Comparison of ENCODE assay signal across 1 cellular context in the genomic region with DNA sequence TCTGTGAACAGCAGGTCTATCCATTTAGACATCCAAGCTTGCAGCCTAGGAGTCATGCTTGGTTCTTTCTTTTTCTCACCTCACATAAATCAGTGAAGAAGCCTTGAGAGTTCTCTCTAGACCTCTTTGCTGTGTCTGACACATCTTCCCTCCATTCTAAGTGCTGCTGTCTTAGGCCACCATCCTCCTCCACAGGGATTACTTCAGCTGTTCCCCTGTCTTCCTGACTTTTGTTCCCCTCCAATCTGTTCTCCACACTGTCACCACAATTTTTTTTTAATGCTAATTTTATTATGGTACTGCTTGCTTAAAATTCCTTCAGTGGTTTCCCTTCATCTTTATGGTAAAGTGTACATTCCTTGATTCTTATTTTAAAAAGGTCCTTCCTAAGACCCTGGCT.
TF ChIP-seq lines count a peak whose summit lies in the region.

No MANE protein-coding gene starts in this region.

TF ChIP-seq in WTC11, 78 proteins besides CTCF, POLR2A, EP300 and RAD21 (continued from another document):
- TF ChIP-seq, protein P1, sequence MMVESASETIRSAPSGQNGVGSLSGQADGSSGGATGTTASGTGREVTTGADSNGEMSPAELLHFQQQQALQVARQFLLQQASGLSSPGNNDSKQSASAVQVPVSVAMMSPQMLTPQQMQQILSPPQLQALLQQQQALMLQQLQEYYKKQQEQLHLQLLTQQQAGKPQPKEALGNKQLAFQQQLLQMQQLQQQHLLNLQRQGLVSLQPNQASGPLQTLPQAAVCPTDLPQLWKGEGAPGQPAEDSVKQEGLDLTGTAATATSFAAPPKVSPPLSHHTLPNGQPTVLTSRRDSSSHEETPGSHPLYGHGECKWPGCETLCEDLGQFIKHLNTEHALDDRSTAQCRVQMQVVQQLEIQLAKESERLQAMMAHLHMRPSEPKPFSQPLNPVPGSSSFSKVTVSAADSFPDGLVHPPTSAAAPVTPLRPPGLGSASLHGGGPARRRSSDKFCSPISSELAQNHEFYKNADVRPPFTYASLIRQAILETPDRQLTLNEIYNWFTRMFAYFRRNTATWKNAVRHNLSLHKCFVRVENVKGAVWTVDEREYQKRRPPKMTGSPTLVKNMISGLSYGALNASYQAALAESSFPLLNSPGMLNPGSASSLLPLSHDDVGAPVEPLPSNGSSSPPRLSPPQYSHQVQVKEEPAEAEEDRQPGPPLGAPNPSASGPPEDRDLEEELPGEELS (CRISPR knock-in tag; IDR thresholded peaks at IDR 0.05) = no peak
- TF ChIP-seq MYBL2 (CRISPR knock-in tag; IDR thresholded peaks at IDR 0.05) (no peak), TP53 (CRISPR knock-in tag; IDR thresholded peaks at IDR 0.05) (no peak), NFATC4 (CRISPR knock-in tag; IDR thresholded peaks at IDR 0.05) (no peak), TEAD1 (CRISPR knock-in tag; IDR thresholded peaks at IDR 0.05) (no peak), MXD4 (CRISPR knock-in tag; IDR thresholded peaks at IDR 0.05; ENCODE audit: borderline replicate concordance) (no peak), JAZF1 (CRISPR knock-in tag; IDR thresholded peaks at IDR 0.05) (no peak), ZNF138 (CRISPR knock-in tag; conservative IDR thresholded peaks at IDR 0.05) (no peak)
- TF ChIP-seq, protein P2, sequence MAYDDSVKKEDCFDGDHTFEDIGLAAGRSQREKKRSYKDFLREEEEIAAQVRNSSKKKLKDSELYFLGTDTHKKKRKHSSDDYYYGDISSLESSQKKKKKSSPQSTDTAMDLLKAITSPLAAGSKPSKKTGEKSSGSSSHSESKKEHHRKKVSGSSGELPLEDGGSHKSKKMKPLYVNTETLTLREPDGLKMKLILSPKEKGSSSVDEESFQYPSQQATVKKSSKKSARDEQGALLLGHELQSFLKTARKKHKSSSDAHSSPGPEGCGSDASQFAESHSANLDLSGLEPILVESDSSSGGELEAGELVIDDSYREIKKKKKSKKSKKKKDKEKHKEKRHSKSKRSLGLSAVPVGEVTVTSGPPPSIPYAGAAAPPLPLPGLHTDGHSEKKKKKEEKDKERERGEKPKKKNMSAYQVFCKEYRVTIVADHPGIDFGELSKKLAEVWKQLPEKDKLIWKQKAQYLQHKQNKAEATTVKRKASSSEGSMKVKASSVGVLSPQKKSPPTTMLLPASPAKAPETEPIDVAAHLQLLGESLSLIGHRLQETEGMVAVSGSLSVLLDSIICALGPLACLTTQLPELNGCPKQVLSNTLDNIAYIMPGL (CRISPR knock-in tag; IDR thresholded peaks at IDR 0.05) = no peak
- TF ChIP-seq, protein P3, sequence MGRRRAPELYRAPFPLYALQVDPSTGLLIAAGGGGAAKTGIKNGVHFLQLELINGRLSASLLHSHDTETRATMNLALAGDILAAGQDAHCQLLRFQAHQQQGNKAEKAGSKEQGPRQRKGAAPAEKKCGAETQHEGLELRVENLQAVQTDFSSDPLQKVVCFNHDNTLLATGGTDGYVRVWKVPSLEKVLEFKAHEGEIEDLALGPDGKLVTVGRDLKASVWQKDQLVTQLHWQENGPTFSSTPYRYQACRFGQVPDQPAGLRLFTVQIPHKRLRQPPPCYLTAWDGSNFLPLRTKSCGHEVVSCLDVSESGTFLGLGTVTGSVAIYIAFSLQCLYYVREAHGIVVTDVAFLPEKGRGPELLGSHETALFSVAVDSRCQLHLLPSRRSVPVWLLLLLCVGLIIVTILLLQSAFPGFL (CRISPR knock-in tag; IDR thresholded peaks at IDR 0.05; ENCODE audit: borderline replicate concordance) = no peak
